ENCODE assay signal across 23 cellular contexts in genomic region chr12:112711507-112711906, GRCh38.
"Had no signal": no experiment of that assay in that cellular context is flagged by ENCODE, and none has a peak within 500 bp of the region (broad histone marks: within the 10 kb centered on the region; RNA-seq: fewer than 3 reads in every experiment).

No MANE protein-coding gene starts in this region.

- H3K4me3 Mint-ChIP-seq: memory B cell; natural killer cell; stimulated activated memory B cell treated with anti-CD40 and anti-IgM and Interleukin-4, amounts not matched to agents 10 μg/mL and 1 μg/mL and 100 μg/mL, for 72 hours; stimulated activated naive CD8-positive, alpha-beta T cell treated with anti-CD3 and anti-CD28 coated beads, Interleukin-15, Interleukin-2, amounts not matched to agents 100 ng/mL and 50 ng/mL, for 24 hours had no signal

- DNase-seq: dermis blood vessel endothelial cell; effector memory CD4-positive, alpha-beta T cell; erythroblast; esophagus squamous epithelium; foreskin melanocyte; glutamatergic neuron; hypothalamus; natural killer cell; right cardiac atrium; spleen; stimulated activated CD4-positive, alpha-beta T cell treated with anti-CD3 and anti-CD28 coated beads, Interleukin-4, amount 100 ng/mL, for 4 hours; upper lobe of right lung had no signal

- H3K36me3 Mint-ChIP-seq: memory B cell; natural killer cell; stimulated activated memory B cell treated with anti-CD40 and anti-IgM and Interleukin-4, amounts not matched to agents 10 μg/mL and 1 μg/mL and 100 μg/mL, for 72 hours had no signal

- H3K4me3 ChIP-seq: coronary artery, esophagus squamous epithelium, lung, prostate gland, skin epidermis, spleen, thoracic aorta, tibial nerve, upper lobe of right lung, vagina had no signal

- H3K27me3 ChIP-seq: tibial nerve, upper lobe of right lung, vagina had no signal

- ATAC-seq: left lobe of liver; natural killer cell; right cardiac atrium; stimulated activated memory B cell treated with anti-CD40 and anti-IgM and Interleukin-4, amounts not matched to agents 10 μg/mL and 1 μg/mL and 100 μg/mL, for 72 hours; upper lobe of right lung had no signal

- H3K27me3 Mint-ChIP-seq: stimulated activated naive CD8-positive, alpha-beta T cell treated with anti-CD3 and anti-CD28 coated beads, Interleukin-15, Interleukin-2, amounts not matched to agents 100 ng/mL and 50 ng/mL, for 24 hours had no signal

- H3K4me1 Mint-ChIP-seq: memory B cell; stimulated activated memory B cell treated with anti-CD40 and anti-IgM and Interleukin-4, amounts not matched to agents 10 μg/mL and 1 μg/mL and 100 μg/mL, for 72 hours had no signal

- H3K9me3 ChIP-seq: esophagus squamous epithelium, prostate gland, spleen, thoracic aorta, tibial nerve, upper lobe of right lung, vagina had no signal

- H3K9me3 Mint-ChIP-seq: natural killer cell; stimulated activated naive CD8-positive, alpha-beta T cell treated with anti-CD3 and anti-CD28 coated beads, Interleukin-15, Interleukin-2, amounts not matched to agents 100 ng/mL and 50 ng/mL, for 24 hours had no signal

- H3K27ac ChIP-seq: coronary artery, esophagus squamous epithelium, prostate gland, skin epidermis, spleen, thoracic aorta, tibial nerve, upper lobe of right lung, vagina had no signal

- H3K4me1 ChIP-seq: esophagus squamous epithelium, prostate gland, spleen, tibial nerve, upper lobe of right lung, vagina had no signal

- H3K36me3 ChIP-seq: esophagus squamous epithelium, prostate gland, spleen, thoracic aorta, tibial nerve, upper lobe of right lung, vagina had no signal

- H3K27ac Mint-ChIP-seq: memory B cell; natural killer cell; stimulated activated memory B cell treated with anti-CD40 and anti-IgM and Interleukin-4, amounts not matched to agents 10 μg/mL and 1 μg/mL and 100 μg/mL, for 72 hours; stimulated activated naive CD8-positive, alpha-beta T cell treated with anti-CD3 and anti-CD28 coated beads, Interleukin-15, Interleukin-2, amounts not matched to agents 100 ng/mL and 50 ng/mL, for 24 hours had no signal
